ENCODE assay signal across 14 cellular contexts in genomic region chr13:42977219-42977659, GRCh38. TPM values are rescaled to one million over a fixed set of nuclear protein-coding genes. Genes with fewer than 3 reads are reported as not detected.
DNase-seq lines count a peak whose midpoint lies in the region; ATAC-seq, FAIRE-seq and TF ChIP-seq lines count a peak whose summit lies in the region.
"Had no signal": no experiment of that assay in that cellular context is flagged by ENCODE, and none has a peak within 500 bp of the region (broad histone marks: within the 10 kb centered on the region; RNA-seq: fewer than 3 reads in every experiment).

No MANE protein-coding gene starts in this region.

- H3K27me3 ChIP-seq in H1 (replicated peaks in 1 of 4; ENCODE audit: control insufficient read depth in 3 of 4, extremely low read depth in 1 of 4, insufficient read depth in 3 of 4, low read length in 3 of 4), result no peaks in the 10 kb centered on the region
- H3K27me3 ChIP-seq: BLaER1 treated with 17β-estradiol and CSF1 and Interleukin-3, amounts not matched to agents 10 nM and 100 nM; tibial artery had no signal

- no peaks in the 10 kb centered on the region for H3K23me2 ChIP-seq in H1 (ENCODE audit: low read depth, low read length)

- TF ChIP-seq POLR2A in H1 (IDR thresholded peaks at IDR 0.05; ENCODE audit: control extremely low read depth in 1 of 2, low read depth in 2 of 2, low read length in 2 of 2), result no peak

- whole genome bisulfite sequencing in H1 (ENCODE audit: extremely low coverage in 1 of 2, insufficient coverage in 1 of 2, insufficient read length in 1 of 2, insufficient replicate concordance in 2 of 2, low coverage in 1 of 2, low lambda C conversion rate in 2 of 2, missing lambda C conversion rate in 1 of 2), 2 experiments, result 92% methylated on average over 1 of the region's 1 CpG; no CpG with 5 or more reads in 1 of the 2 experiments

- H2AK5ac ChIP-seq in H1 (ENCODE audit: low read depth, low read length), result no peak overlapping the region

- no peaks in the 10 kb centered on the region for H4K20me1 ChIP-seq in H1 (replicated peaks in 1 of 2; ENCODE audit: control insufficient read depth in 1 of 2, insufficient read depth in 2 of 2, low read length in 2 of 2)
- H4K20me1 ChIP-seq: BLaER1 treated with 17β-estradiol and CSF1 and Interleukin-3, amounts not matched to agents 10 nM and 100 nM had no signal

- H2BK15ac ChIP-seq in H1 (ENCODE audit: low read length), result no peak overlapping the region

- no peak overlapping the region for H3K18ac ChIP-seq in H1 (ENCODE audit: extremely low read depth, low read length)

- no peak overlapping the region for H2BK20ac ChIP-seq in H1 (ENCODE audit: low read length)

- no peak overlapping the region for H4K91ac ChIP-seq in H1 (replicated peaks; ENCODE audit: insufficient read length, low read length)

- TF ChIP-seq RAD21 in H1 (IDR thresholded peaks at IDR 0.05 in 1 of 2, conservative IDR thresholded peaks at IDR 0.05 in 1 of 2; ENCODE audit: low read depth in 2 of 2, low read length in 2 of 2), result no peak

- ATAC-seq in GM19351 (IDR thresholded peaks at IDR 0.05; ENCODE audit: unreplicated experiment) (peak; percentile 63), HG03469 (IDR thresholded peaks at IDR 0.05; ENCODE audit: unreplicated experiment) (peak; percentile 83)
- ATAC-seq: HepG2 had no signal

- H3K56ac ChIP-seq in H1 (replicated peaks; ENCODE audit: insufficient read length, low read depth, low read length), result no peak overlapping the region

- no peak for TF ChIP-seq EP300 in H1 (IDR thresholded peaks at IDR 0.05; ENCODE audit: borderline replicate concordance in 1 of 2, low read depth in 2 of 2, low read length in 2 of 2)

- H4K5ac ChIP-seq in H1 (ENCODE audit: insufficient read length, low read depth, low read length), result no peak overlapping the region

- no peak overlapping the region for H3K9ac ChIP-seq in H1 (replicated peaks in 1 of 4; ENCODE audit: extremely low read depth in 1 of 4, low read depth in 3 of 4, low read length in 3 of 4)
- H3K9ac ChIP-seq: BLaER1 treated with 17β-estradiol and CSF1 and Interleukin-3, amounts not matched to agents 10 nM and 100 nM had no signal

- CTCF ChIA-PET in H1 (lab: Charles Lee; ENCODE audit: partially characterized antibody), result no interaction called here

- H2BK12ac ChIP-seq in H1 (ENCODE audit: low read depth, low read length), result no peak overlapping the region

- H3K79me1 ChIP-seq in H1 (ENCODE audit: low read depth, low read length), result no peaks in the 10 kb centered on the region

- H3K23ac ChIP-seq in H1 (ENCODE audit: insufficient read length), result no peak overlapping the region

- H3K79me2 ChIP-seq in H1 (ENCODE audit: control insufficient read depth in 1 of 2, insufficient read depth in 2 of 2, low read length in 2 of 2), result no peaks in the 10 kb centered on the region

- no peak overlapping the region for H3K27ac ChIP-seq in H1 (ENCODE audit: low read depth, low read length)
- H3K27ac ChIP-seq: BLaER1 treated with 17β-estradiol and CSF1 and Interleukin-3, amounts not matched to agents 10 nM and 100 nM; lower lobe of right lung; tibial artery; WERI-Rb-1 had no signal

- peaks cover 0 to 7% (median 0%) of the 10 kb centered on the region in 4 experiments; a peak in 2 of 7 replicates for H3K4me1 ChIP-seq in H1 (replicated peaks in 1 of 4; ENCODE audit: control insufficient read depth in 3 of 4, insufficient read depth in 4 of 4, low read length in 3 of 4)
- H3K4me1 ChIP-seq: tibial artery had no signal

- no peak overlapping the region for H2BK120ac ChIP-seq in H1 (replicated peaks; ENCODE audit: low read depth, low read length)

- POLR2A ChIA-PET in H1 (lab: Charles Lee; ENCODE audit: partially characterized antibody), result no interaction called here

- H3K4me2 ChIP-seq in H1 (ENCODE audit: insufficient read depth in 1 of 2, low read depth in 2 of 2, low read length in 2 of 2), result no peak overlapping the region

- H3K9me3 ChIP-seq in H1 (ENCODE audit: insufficient read depth in 2 of 2, low read depth in 1 of 2, low read length in 1 of 2), result no peaks in the 10 kb centered on the region; a peak in 1 of 4 replicates
- H3K9me3 ChIP-seq: lower lobe of right lung, tibial artery had no signal

- no peak for FAIRE-seq in H1 (lab: Jason Lieb, UNC)
- FAIRE-seq: HepG2 had no signal

- H3K14ac ChIP-seq in H1 (ENCODE audit: insufficient read length), result no peak overlapping the region

- DNase-seq in GM12865 (ENCODE audit: low read depth) (peak; percentile 37), H1 (ENCODE audit: low read depth in 1 of 2, low spot score in 2 of 2) (no peak), NCI-H1092 treated with DMSO at 0.1 percent for 48 hours (lab: John Stamatoyannopoulos, UW) (no peak), NCI-H187 treated with DMSO at 0.1 percent for 48 hours (lab: John Stamatoyannopoulos, UW) (no peak), ACHN (no peak), 8988T (no peak)
- DNase-seq: effector CD8-positive, alpha-beta T cell; lower lobe of right lung; tibial artery; WERI-Rb-1 had no signal

- TF ChIP-seq CTCF in GM12865 (IDR thresholded peaks at IDR 0.05; ENCODE audit: insufficient read depth, low read depth, low read length, missing control alignments), result no peak
- no peak for TF ChIP-seq CTCF in H1 (IDR thresholded peaks at IDR 0.05; ENCODE audit: control extremely low read depth in 1 of 3, insufficient read depth in 1 of 3, low read depth in 1 of 3, low read length in 3 of 3)

- in situ Hi-C loops in ACHN (cut with HindIII; ENCODE audit: low pct_ligation_motif_present, low pct_unique_long_range_greater_than_20kb, low sequenced_read_pairs), result no loop called here

- H2AFZ ChIP-seq in H1 (ENCODE audit: low read length), result no peak overlapping the region

- H4K8ac ChIP-seq in H1 (ENCODE audit: extremely low read depth, insufficient read depth, low read length), result no peak overlapping the region

- H3K4ac ChIP-seq in H1 (replicated peaks; ENCODE audit: insufficient read length, low read depth, low read length), result no peak overlapping the region

- no peak overlapping the region for H3K4me3 ChIP-seq in GM12865 (ENCODE audit: low read depth, low read length)
- no peak overlapping the region for H3K4me3 ChIP-seq in H1 (ENCODE audit: extremely low read depth in 1 of 4, insufficient read depth in 2 of 4, low read depth in 3 of 4, low read length in 4 of 4)
- H3K4me3 ChIP-seq: BLaER1 treated with 17β-estradiol and CSF1 and Interleukin-3, amounts not matched to agents 10 nM and 100 nM; lower lobe of right lung; tibial artery had no signal

- H3K36me3 ChIP-seq in H1 (ENCODE audit: control insufficient read depth in 2 of 4, insufficient read depth in 4 of 4, low read length in 3 of 4), result no peaks in the 10 kb centered on the region
- H3K36me3 ChIP-seq: lower lobe of right lung, tibial artery, WERI-Rb-1 had no signal

- no peak overlapping the region for H2BK5ac ChIP-seq in H1 (ENCODE audit: low read depth, low read length)

TF ChIP-seq in H1, 55 proteins besides CTCF, POLR2A, EP300 and RAD21 (continues in another document):
- TF ChIP-seq, protein P1, sequence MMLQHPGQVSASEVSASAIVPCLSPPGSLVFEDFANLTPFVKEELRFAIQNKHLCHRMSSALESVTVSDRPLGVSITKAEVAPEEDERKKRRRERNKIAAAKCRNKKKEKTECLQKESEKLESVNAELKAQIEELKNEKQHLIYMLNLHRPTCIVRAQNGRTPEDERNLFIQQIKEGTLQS (IDR thresholded peaks at IDR 0.05; ENCODE audit: insufficient read depth, low read depth, low read length), result no peak

RNA-seq across cellular contexts. Expression of gene EPSTI1, which starts 14.8 kb away (rescaled TPM):
- 0.37 and 0.46 TPM in 2 replicates for total RNA-seq in H1 (2021; fragmentation: NEBNext Ultra II Directional; extraction: Animal tissue kit (Norgen Biotek cat#: 25700))
- polyA plus RNA-seq in H1 (2011; rRNA removed), result 0.11 and 0.23 TPM in 2 replicates
- 0.22 TPM for polyA plus RNA-seq in H1 (2011; cell fraction: cytosol; rRNA removed)
- 0.06 TPM for polyA plus RNA-seq in H1 (2011; cell fraction: nucleus; rRNA removed)
- polyA plus RNA-seq in H1 (2012, experiment 1 of 2), result 0.18 to 0.60 TPM (median 0.31 TPM) in 4 replicates
- polyA plus RNA-seq in H1 (2012, experiment 2 of 2), result not detected
- 0.30 TPM for polyA plus RNA-seq in H1 (2013, experiment 1 of 2)
- polyA plus RNA-seq in H1 (2013, experiment 2 of 2), result 0.35 TPM
- polyA minus RNA-seq in H1 (2011; rRNA and poly(A)+ RNA removed), result 0.06 and 0.41 TPM in 2 replicates
- not detected for polyA minus RNA-seq in H1 (2011; cell fraction: cytosol; rRNA and poly(A)+ RNA removed)
- polyA minus RNA-seq in H1 (2011; cell fraction: nucleus; rRNA and poly(A)+ RNA removed), result 0.90 TPM
- total RNA-seq: HepG2 had no signal

RNA-seq across cellular contexts. Expression of gene DNAJC15, which starts 46.1 kb away (rescaled TPM):
- total RNA-seq in H1 (2021; fragmentation: NEBNext Ultra II Directional; extraction: Animal tissue kit (Norgen Biotek cat#: 25700)), result 5.8 and 6.5 TPM in 2 replicates
- 20.8 and 21.8 TPM in 2 replicates for polyA plus RNA-seq in H1 (2011; rRNA removed)
- 23.5 TPM for polyA plus RNA-seq in H1 (2011; cell fraction: cytosol; rRNA removed)
- polyA plus RNA-seq in H1 (2011; cell fraction: nucleus; rRNA removed), result 19.1 TPM
- polyA plus RNA-seq in H1 (2012, experiment 1 of 2), result 14.2 to 21.8 TPM (median 17.7 TPM) in 4 replicates
- 2.9 TPM for polyA plus RNA-seq in H1 (2012, experiment 2 of 2)
- polyA plus RNA-seq in H1 (2013, experiment 1 of 2), result 2.4 TPM
- polyA plus RNA-seq in H1 (2013, experiment 2 of 2), result 2.5 TPM
- 9.1 and 11.8 TPM in 2 replicates for polyA minus RNA-seq in H1 (2011; rRNA and poly(A)+ RNA removed)
- 21.1 TPM for polyA minus RNA-seq in H1 (2011; cell fraction: cytosol; rRNA and poly(A)+ RNA removed)
- polyA minus RNA-seq in H1 (2011; cell fraction: nucleus; rRNA and poly(A)+ RNA removed), result 11.1 TPM
